ENCODE assay signal across 9 cellular contexts in the genomic region with DNA sequence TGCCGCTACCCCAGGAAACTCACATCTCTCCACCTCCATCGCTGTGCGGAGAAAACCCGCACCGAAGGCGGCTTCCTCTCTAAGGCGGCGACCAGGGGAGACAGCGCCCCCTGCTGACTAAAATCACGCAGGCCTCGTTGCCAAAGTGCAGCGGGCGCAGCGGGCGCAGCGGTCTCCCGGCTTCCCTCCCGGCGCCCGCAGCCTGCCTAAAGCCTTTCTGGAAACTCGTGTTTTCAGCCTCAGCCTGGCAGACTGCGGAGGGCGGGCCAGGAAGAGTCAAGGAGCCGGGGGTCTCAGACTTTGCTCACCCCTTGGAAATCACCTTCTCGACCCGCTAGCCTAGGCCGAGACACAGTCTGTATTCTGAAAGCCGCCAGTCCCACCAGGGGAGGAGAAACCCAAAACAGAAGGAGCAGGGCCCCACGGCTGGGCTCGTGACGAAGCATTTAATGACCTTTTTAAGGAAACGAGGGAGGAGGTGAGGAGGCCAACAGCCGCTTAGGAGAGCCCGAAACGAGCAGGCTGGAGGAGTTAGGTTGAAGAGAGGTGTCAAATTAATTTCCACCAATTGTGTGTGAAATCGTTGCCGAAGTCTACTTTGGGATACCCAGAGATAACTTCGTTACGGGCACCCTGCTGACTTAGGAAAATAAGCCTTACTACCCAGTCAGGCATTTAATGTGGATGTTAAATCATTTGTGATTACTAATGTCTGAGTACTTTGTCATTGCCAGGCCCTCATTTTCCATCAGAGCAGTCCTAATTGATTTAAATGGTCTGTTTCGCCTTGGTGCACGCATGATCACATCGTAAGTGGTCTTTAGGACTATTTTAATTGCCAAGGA. TPM values are rescaled to one million over a fixed set of nuclear protein-coding genes. Genes with fewer than 3 reads are reported as not detected.
DNase-seq lines count a peak whose midpoint lies in the region; ATAC-seq and TF ChIP-seq lines count a peak whose summit lies in the region.
"Had no signal": no experiment of that assay in that cellular context is flagged by ENCODE, and none has a peak within 500 bp of the region (broad histone marks: within the 10 kb centered on the region; RNA-seq: fewer than 3 reads in every experiment).

No MANE protein-coding gene starts in this region.

- H4K8ac ChIP-seq in mesendoderm (ENCODE audit: low read depth, low read length): no peak overlapping the region

- H3K27ac ChIP-seq in HUES64 (ENCODE audit: low read depth, low read length) (no peak overlapping the region), mesendoderm (ENCODE audit: low read depth, low read length) (no peak overlapping the region)

- no peak overlapping the region for H2BK120ac ChIP-seq in mesendoderm (ENCODE audit: low read depth, low read length)

- no peaks in the 10 kb centered on the region for H3K9me3 ChIP-seq in HUES64 (ENCODE audit: insufficient read depth, low read depth, low read length)

- no peak overlapping the region for H4K5ac ChIP-seq in mesendoderm (ENCODE audit: low read length)

- H3K4me3 ChIP-seq in AG04449 (ENCODE audit: low read depth, low read length): peak overlapping the region; percentile 12
- H3K4me3 ChIP-seq in HUES64 (ENCODE audit: low read length): peak overlapping the region; percentile 54
- no peak overlapping the region for H3K4me3 ChIP-seq in mesendoderm (ENCODE audit: low read length)

- H2AK5ac ChIP-seq in mesendoderm (ENCODE audit: low read length): no peak overlapping the region

- peak; percentile 85 for TF ChIP-seq CTCF in AG04449 (IDR thresholded peaks at IDR 0.05; ENCODE audit: insufficient read depth, low read length, missing control alignments)

- DNase-seq in AG04449 (ENCODE audit: low read depth, low spot score) (no peak), dermis blood vessel endothelial cell (peak; percentile 75), mesendoderm (peak; percentile 90), NCI-H510A treated with DMSO at 0.1 percent for 48 hours (lab: John Stamatoyannopoulos, UW) (no peak)
- peak; percentile 68 for DNase-seq in activated CD4-positive, CD25-positive, alpha-beta regulatory T cell treated with anti-CD3 and anti-CD28 coated beads, Interleukin-2, amount 50 U/mL, for 72 hours
- DNase-seq in stimulated activated CD8-positive, alpha-beta memory T cell treated with anti-CD3 and anti-CD28 coated beads, Interleukin-2, amount 100 ng/mL, for 1 hour (ENCODE audit: low read depth in 2 of 2): peak; percentile 7 to 23

- ATAC-seq in GM19395 (IDR thresholded peaks at IDR 0.05; ENCODE audit: unreplicated experiment): peak; percentile 86

- peaks cover 34% of the 10 kb centered on the region; the same call in 1 of the 2 replicates for H3K4me1 ChIP-seq in HUES64 (ENCODE audit: insufficient read depth, low read length)
- peaks cover 3% of the 10 kb centered on the region for H3K4me1 ChIP-seq in mesendoderm (ENCODE audit: control insufficient read depth, low read depth, low read length)

- H3K4me2 ChIP-seq in mesendoderm (ENCODE audit: low read length): peak overlapping the region; percentile 38

- CTCF ChIA-PET in AG04449 (lab: Yijun Ruan, JAX): interaction anchor here (1.3 to 2.3 kb wide), 2 partner anchors 203 to 226 kb away, joined by 3 to 8 read pairs; no protein-coding TSS in a partner anchor

- no peaks in the 10 kb centered on the region for H3K79me2 ChIP-seq in mesendoderm (ENCODE audit: control insufficient read depth, insufficient read depth, low read length)

- whole genome bisulfite sequencing in HUES64: 2% methylated on average over 42 of the region's 42 CpGs
- WGBS in mesendoderm (ENCODE audit: extremely low coverage, insufficient coverage, low lambda C conversion rate): no CpG with 5 or more reads among the region's 42 CpGs

- H3K18ac ChIP-seq in mesendoderm (ENCODE audit: low read length): peak overlapping the region; percentile 5

- no peak overlapping the region for H3K4ac ChIP-seq in mesendoderm (ENCODE audit: low read depth, low read length)

- H3K56ac ChIP-seq in mesendoderm (ENCODE audit: low read length): peak overlapping the region; percentile 1

- H3K9ac ChIP-seq in HUES64 (ENCODE audit: low read depth, low read length) (0 out of 2 replicates have a peak overlapping the region, but pooled peaks have one; percentile 44), mesendoderm (ENCODE audit: low read length) (no peak overlapping the region)

- H3K23ac ChIP-seq in mesendoderm (ENCODE audit: low read length): no peak overlapping the region

- no peaks in the 10 kb centered on the region for H3K36me3 ChIP-seq in HUES64 (ENCODE audit: insufficient read depth, low read length)
- no peaks in the 10 kb centered on the region for H3K36me3 ChIP-seq in mesendoderm (ENCODE audit: control insufficient read depth, insufficient read depth, low read length)

- H3K79me1 ChIP-seq in mesendoderm (ENCODE audit: low read length): no peaks in the 10 kb centered on the region

- POLR2A ChIA-PET in AG04449 (lab: Yijun Ruan, JAX): no interaction called here

- H2BK5ac ChIP-seq in mesendoderm (ENCODE audit: low read length): no peak overlapping the region

- no peak overlapping the region for H2BK15ac ChIP-seq in mesendoderm (replicated peaks; ENCODE audit: low read depth)

- H3K27me3 ChIP-seq in HUES64 (ENCODE audit: insufficient read depth, low read length) (peaks cover 76% of the 10 kb centered on the region), mesendoderm (ENCODE audit: insufficient read depth, low read length, poor library complexity) (peaks cover 42% of the 10 kb centered on the region)

RNA-seq across cellular contexts. Expression of gene FOXB2, which starts 7.3 kb away (rescaled TPM):
- 3.4 TPM for polyA plus RNA-seq in HUES64 (2013, experiment 1 of 2)
- 1.9 TPM for polyA plus RNA-seq in HUES64 (2013, experiment 2 of 2)
- not detected in 2 replicates for total RNA-seq in dermis blood vessel endothelial cell
- 0.06 TPM for polyA plus RNA-seq in mesendoderm (2013, experiment 1 of 2)
- 0.04 TPM for polyA plus RNA-seq in mesendoderm (2013, experiment 2 of 2)
- total RNA-seq: skeletal muscle tissue had no signal

Comparison
In these comparisons a context has a peak if more than half of its experiments do, and no peak if none do; other contexts are left out.
1. DNase-seq: peak in activated CD4-positive, CD25-positive, alpha-beta regulatory T cell treated with anti-CD3 and anti-CD28 coated beads, Interleukin-2, amount 50 U/mL, for 72 hours (single experiment), dermis blood vessel endothelial cell (single experiment), mesendoderm (single experiment) and stimulated activated CD8-positive, alpha-beta memory T cell treated with anti-CD3 and anti-CD28 coated beads, Interleukin-2, amount 100 ng/mL, for 1 hour (2 of 2); none in AG04449 (single experiment) and NCI-H510A treated with DMSO at 0.1 percent for 48 hours (single experiment).